ENCODE assay signal across 8 cellular contexts in the genomic region with DNA sequence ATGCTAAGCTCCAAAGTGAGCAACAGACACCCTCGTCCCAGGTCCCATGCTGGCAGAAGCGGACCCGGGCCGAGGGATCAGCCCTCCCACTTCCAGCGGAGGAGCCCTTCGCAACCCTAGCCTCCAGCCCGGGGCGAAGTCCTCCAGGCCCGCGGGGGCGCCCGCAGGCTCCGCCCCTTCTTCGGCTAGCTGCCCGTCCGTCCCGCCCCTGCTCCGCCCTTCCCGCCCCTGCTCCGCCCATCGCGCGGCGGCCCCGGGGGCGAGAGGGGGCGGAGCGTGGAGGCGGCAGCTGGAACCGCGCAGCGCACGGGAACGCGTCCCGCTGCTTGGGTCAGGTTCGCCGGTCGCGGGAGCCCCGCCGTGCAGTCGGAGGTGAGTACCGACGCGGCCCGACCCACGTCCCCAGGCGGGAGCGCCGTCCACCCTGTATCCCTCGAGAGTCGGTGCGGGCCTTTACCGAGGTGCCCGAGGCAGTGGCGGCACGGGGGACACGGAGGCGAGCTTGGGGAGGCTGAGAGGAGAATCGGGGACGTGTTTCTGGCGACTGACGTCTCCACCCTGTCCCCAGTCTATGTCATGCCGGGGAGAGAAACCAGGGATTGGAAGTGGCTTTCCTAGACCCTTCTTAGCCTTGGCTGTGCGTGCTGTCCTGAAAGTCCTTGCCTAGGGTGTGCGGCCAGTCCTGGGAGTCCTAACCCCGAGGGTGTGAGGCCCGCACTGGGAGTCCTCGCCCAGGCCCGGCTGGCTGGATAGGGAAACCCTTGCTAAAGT. TPM values are rescaled to one million over a fixed set of nuclear protein-coding genes. Genes with fewer than 3 reads are reported as not detected.
DNase-seq lines count a peak whose midpoint lies in the region; ATAC-seq and TF ChIP-seq lines count a peak whose summit lies in the region.

A gene (plus strand): TSS at position 280 of the 771 bp plus-strand sequence. CDS start 20,864 bp downstream, outside the sequence.

- H3K4me1 Mint-ChIP-seq in activated T-helper 1 cell treated with anti-CD3 and anti-CD28 coated beads, Interleukin-12 subunit alpha, Interleukin-12 subunit beta, Interleukin-2, Interleukin-4 antibody, amounts not matched to agents 30 ng/mL and 10 ng/mL and 1 ng/mL, durations not matched to agents 14 hours and 24 hours and 36 hours (ENCODE audit: low read depth): peaks cover 15% of the 10 kb centered on the region
- peaks cover 13 to 29% (median 22%) of the 10 kb centered on the region in 7 donors for H3K4me1 Mint-ChIP-seq in naive thymus-derived CD4-positive, alpha-beta T cell
- peaks cover 11% of the 10 kb centered on the region for H3K4me1 Mint-ChIP-seq in stimulated activated memory B cell treated with anti-CD40 and anti-IgM and Interleukin-4, amounts not matched to agents 10 μg/mL and 1 μg/mL and 100 μg/mL, for 72 hours

- peaks cover 0 to 13% (median 2%) of the 10 kb centered on the region in 4 donors for H3K4me1 ChIP-seq in Peyer's patch
- H3K4me1 ChIP-seq in naive thymus-derived CD4-positive, alpha-beta T cell (ENCODE audit: control insufficient read depth in 2 of 2, insufficient read depth in 2 of 2, low read length in 2 of 2): peaks cover 5 to 12% of the 10 kb centered on the region in 2 donors

- peak within 1 kb of the TSS; percentile 77 to 85 (median 80) for H3K27ac ChIP-seq in Peyer's patch
- peak within 1 kb of the TSS; percentile 70 for H3K27ac ChIP-seq in naive thymus-derived CD4-positive, alpha-beta T cell (ENCODE audit: low read depth, low read length)

- peak; percentile 80 to 91 for TF ChIP-seq POLR2A in Peyer's patch (IDR thresholded peaks at IDR 0.05)

- ATAC-seq in GM21528 (IDR thresholded peaks at IDR 0.05; ENCODE audit: low FRiP score, unreplicated experiment): peak; percentile 98
- peak; percentile 99 for ATAC-seq in naive thymus-derived CD4-positive, alpha-beta T cell
- peak; percentile 98 for ATAC-seq in stimulated activated memory B cell treated with anti-CD40 and anti-IgM and Interleukin-4, amounts not matched to agents 10 μg/mL and 1 μg/mL and 100 μg/mL, for 72 hours

- H3K36me3 Mint-ChIP-seq in activated T-helper 1 cell treated with anti-CD3 and anti-CD28 coated beads, Interleukin-12 subunit alpha, Interleukin-12 subunit beta, Interleukin-2, Interleukin-4 antibody, amounts not matched to agents 30 ng/mL and 10 ng/mL and 1 ng/mL, durations not matched to agents 14 hours and 24 hours and 36 hours (ENCODE audit: low read depth): peaks cover 2% of the 10 kb centered on the region
- peaks cover 0 to 4% (median 0%) of the 10 kb centered on the region in 5 donors for H3K36me3 Mint-ChIP-seq in naive thymus-derived CD4-positive, alpha-beta T cell
- no peaks in the 10 kb centered on the region for H3K36me3 Mint-ChIP-seq in stimulated activated memory B cell treated with anti-CD40 and anti-IgM and Interleukin-4, amounts not matched to agents 10 μg/mL and 1 μg/mL and 100 μg/mL, for 72 hours

- peaks cover 21% of the 10 kb centered on the region for H3K27me3 Mint-ChIP-seq in activated T-helper 1 cell treated with anti-CD3 and anti-CD28 coated beads, Interleukin-12 subunit alpha, Interleukin-12 subunit beta, Interleukin-2, Interleukin-4 antibody, amounts not matched to agents 30 ng/mL and 10 ng/mL and 1 ng/mL, durations not matched to agents 14 hours and 24 hours and 36 hours (ENCODE audit: insufficient read depth)
- peaks cover 0 to 31% (median 8%) of the 10 kb centered on the region in 5 donors for H3K27me3 Mint-ChIP-seq in naive thymus-derived CD4-positive, alpha-beta T cell
- H3K27me3 Mint-ChIP-seq in stimulated activated memory B cell treated with anti-CD40 and anti-IgM and Interleukin-4, amounts not matched to agents 10 μg/mL and 1 μg/mL and 100 μg/mL, for 72 hours: peaks cover 28% of the 10 kb centered on the region

- no peaks in the 10 kb centered on the region for H3K9me3 Mint-ChIP-seq in activated T-helper 1 cell treated with anti-CD3 and anti-CD28 coated beads, Interleukin-12 subunit alpha, Interleukin-12 subunit beta, Interleukin-2, Interleukin-4 antibody, amounts not matched to agents 30 ng/mL and 10 ng/mL and 1 ng/mL, durations not matched to agents 14 hours and 24 hours and 36 hours
- no peaks in the 10 kb centered on the region for H3K9me3 Mint-ChIP-seq in naive thymus-derived CD4-positive, alpha-beta T cell
- H3K9me3 Mint-ChIP-seq in stimulated activated memory B cell treated with anti-CD40 and anti-IgM and Interleukin-4, amounts not matched to agents 10 μg/mL and 1 μg/mL and 100 μg/mL, for 72 hours: no peaks in the 10 kb centered on the region

- no peaks in the 10 kb centered on the region for H3K9me3 ChIP-seq in Peyer's patch
- no peaks in the 10 kb centered on the region for H3K9me3 ChIP-seq in naive thymus-derived CD4-positive, alpha-beta T cell (ENCODE audit: control insufficient read depth in 2 of 3, low read length in 3 of 3)

- H3K4me3 ChIP-seq in Peyer's patch: peak within 1 kb of the TSS; percentile 62 to 82 (median 67)
- peak within 1 kb of the TSS; percentile 58 for H3K4me3 ChIP-seq in naive thymus-derived CD4-positive, alpha-beta T cell (ENCODE audit: low read length)

- H3K36me3 ChIP-seq in Peyer's patch: no peaks in the 10 kb centered on the region
- H3K36me3 ChIP-seq in naive thymus-derived CD4-positive, alpha-beta T cell (ENCODE audit: control insufficient read depth in 2 of 3, insufficient read depth in 3 of 3, low read length in 3 of 3): peaks cover 0 to 5% (median 0%) of the 10 kb centered on the region in 3 experiments

- CTCF ChIA-PET in naive thymus-derived CD4-positive, alpha-beta T cell (lab: Charles Lee): interaction anchor here (1.0 to 4.7 kb wide), 7 partner anchors 48 to 196 kb away, joined by 3 to 42 read pairs (median 5); a partner anchor contains a TSS

- TF ChIP-seq CTCF in Peyer's patch (IDR thresholded peaks at IDR 0.05): no peak

- peak within 1 kb of the TSS; percentile 81 for H3K4me3 Mint-ChIP-seq in activated T-helper 1 cell treated with anti-CD3 and anti-CD28 coated beads, Interleukin-12 subunit alpha, Interleukin-12 subunit beta, Interleukin-2, Interleukin-4 antibody, amounts not matched to agents 30 ng/mL and 10 ng/mL and 1 ng/mL, durations not matched to agents 14 hours and 24 hours and 36 hours
- peak within 1 kb of the TSS; percentile 84 to 92 (median 88) for H3K4me3 Mint-ChIP-seq in naive thymus-derived CD4-positive, alpha-beta T cell
- H3K4me3 Mint-ChIP-seq in stimulated activated memory B cell treated with anti-CD40 and anti-IgM and Interleukin-4, amounts not matched to agents 10 μg/mL and 1 μg/mL and 100 μg/mL, for 72 hours: peak within 1 kb of the TSS; percentile 87

- DNase-seq in DMS53 treated with DMSO at 0.1 percent for 48 hours (lab: John Stamatoyannopoulos, UW; ENCODE audit: unreplicated experiment): peak; percentile 66
- DNase-seq in HuH-7 (ENCODE audit: low spot score): peak; percentile 85
- peak; percentile 88 to 96 (median 96) for DNase-seq in Peyer's patch
- peak; percentile 84 for DNase-seq in activated T-helper 1 cell treated with anti-CD3 and anti-CD28 coated beads, Interleukin-12 subunit alpha, Interleukin-12 subunit beta, Interleukin-2, Interleukin-4 antibody, amounts not matched to agents 30 ng/mL and 10 ng/mL and 1 ng/mL, durations not matched to agents 14 hours and 24 hours and 36 hours (ENCODE audit: low spot score)
- DNase-seq in fibroblast of gingiva (ENCODE audit: low read depth): peak; percentile 85
- DNase-seq in naive thymus-derived CD4-positive, alpha-beta T cell: peak; percentile 74 to 91 (median 83)

- no peaks in the 10 kb centered on the region for H3K27me3 ChIP-seq in Peyer's patch
- no peaks in the 10 kb centered on the region for H3K27me3 ChIP-seq in naive thymus-derived CD4-positive, alpha-beta T cell (ENCODE audit: control insufficient read depth in 2 of 2, insufficient read depth in 2 of 2, low read length in 2 of 2)

- intact Hi-C loops in activated T-helper 1 cell treated with anti-CD3 and anti-CD28 coated beads, Interleukin-12 subunit alpha, Interleukin-12 subunit beta, Interleukin-2, Interleukin-4 antibody, amounts not matched to agents 30 ng/mL and 10 ng/mL and 1 ng/mL, durations not matched to agents 14 hours and 24 hours and 36 hours (cut with micrococcal nuclease): loop anchor here (1.0 kb wide), 2 partner anchors 167 to 189 kb away; a partner anchor contains a TSS
- intact Hi-C loops in naive thymus-derived CD4-positive, alpha-beta T cell (cut with micrococcal nuclease): loop anchor here (1.0 to 10.0 kb wide), 8 partner anchors 48 to 880 kb away; a partner anchor contains a TSS

- POLR2A ChIA-PET in naive thymus-derived CD4-positive, alpha-beta T cell (lab: Charles Lee): interaction anchor here (0.8 to 2.8 kb wide), 8 partner anchors 118 to 1103 kb away, joined by 3 to 16 read pairs (median 4); a partner anchor contains a TSS

- H3K27ac Mint-ChIP-seq in activated T-helper 1 cell treated with anti-CD3 and anti-CD28 coated beads, Interleukin-12 subunit alpha, Interleukin-12 subunit beta, Interleukin-2, Interleukin-4 antibody, amounts not matched to agents 30 ng/mL and 10 ng/mL and 1 ng/mL, durations not matched to agents 14 hours and 24 hours and 36 hours: peak within 1 kb of the TSS; percentile 38
- H3K27ac Mint-ChIP-seq in naive thymus-derived CD4-positive, alpha-beta T cell: peak within 1 kb of the TSS in 8 of 9 donors; percentile 10 to 82 (median 58)
- H3K27ac Mint-ChIP-seq in stimulated activated memory B cell treated with anti-CD40 and anti-IgM and Interleukin-4, amounts not matched to agents 10 μg/mL and 1 μg/mL and 100 μg/mL, for 72 hours: peak within 1 kb of the TSS; percentile 75

RNA-seq across cellular contexts. Expression of the gene that starts here (rescaled TPM):
- total RNA-seq in Peyer's patch: 10 to 100 TPM; 22.3 to 61.8 (median 51.7) TPM
- total RNA-seq in activated T-helper 1 cell treated with anti-CD3 and anti-CD28 coated beads, Interleukin-12 subunit alpha, Interleukin-12 subunit beta, Interleukin-2, Interleukin-4 antibody, amounts not matched to agents 30 ng/mL and 10 ng/mL and 1 ng/mL, durations not matched to agents 14 hours and 24 hours and 36 hours: 5.6 and 6.9 TPM in 2 replicates
- 10 to 100 TPM in 1 of 5 experiments, 1 to 10 TPM in 4; 4.7 to 10.5 (median 7.4) TPM for total RNA-seq in naive thymus-derived CD4-positive, alpha-beta T cell
- polyA plus RNA-seq in naive thymus-derived CD4-positive, alpha-beta T cell: 10 to 100 TPM in 1 of 2 donors, 1 to 10 TPM in 1; 9.6 to 12.3 TPM

Comparison
In these comparisons a context has a peak if more than half of its experiments do, and no peak if none do; other contexts are left out.
1. Peak in every context shown above with its lines: DNase-seq, ATAC-seq, H3K4me3 ChIP-seq and H3K27ac ChIP-seq.